21 cellular contexts compared by ENCODE assay signal in genomic region chr20:57123139-57123903, GRCh38.
"Had no signal": no experiment of that assay in that cellular context is flagged by ENCODE, and none has a peak within 500 bp of the region (broad histone marks: within the 10 kb centered on the region; RNA-seq: fewer than 3 reads in every experiment).

No MANE protein-coding gene starts in this region.

- H3K4me3 Mint-ChIP-seq: activated CD4-positive, alpha-beta memory T cell treated with anti-CD3 and anti-CD28 coated beads, Interleukin-2, amount 10 ng/mL, durations not matched to agents 7 days and 5 days; activated CD4-positive, alpha-beta T cell treated with anti-CD3 and anti-CD28 coated beads, Interleukin-2, amount 10 ng/mL, durations not matched to agents 7 days and 5 days; activated naive CD8-positive, alpha-beta T cell treated with anti-CD3 and anti-CD28 coated beads, Interleukin-2, amount 10 ng/mL, durations not matched to agents 7 days and 5 days had no signal

- H3K36me3 Mint-ChIP-seq: activated naive CD8-positive, alpha-beta T cell treated with anti-CD3 and anti-CD28 coated beads, Interleukin-2, amount 10 ng/mL, durations not matched to agents 7 days and 5 days had no signal

- H3K9me3 Mint-ChIP-seq: activated CD4-positive, alpha-beta memory T cell treated with anti-CD3 and anti-CD28 coated beads, Interleukin-2, amount 10 ng/mL, durations not matched to agents 7 days and 5 days; activated CD4-positive, alpha-beta T cell treated with anti-CD3 and anti-CD28 coated beads, Interleukin-2, amount 10 ng/mL, durations not matched to agents 7 days and 5 days; activated naive CD8-positive, alpha-beta T cell treated with anti-CD3 and anti-CD28 coated beads, Interleukin-2, amount 10 ng/mL, durations not matched to agents 7 days and 5 days had no signal

- DNase-seq: activated CD4-positive, alpha-beta memory T cell treated with anti-CD3 and anti-CD28 coated beads, Interleukin-2, amount 10 ng/mL, durations not matched to agents 7 days and 5 days; activated CD4-positive, alpha-beta T cell treated with anti-CD3 and anti-CD28 coated beads, Interleukin-2, amount 10 ng/mL, durations not matched to agents 7 days and 5 days; activated CD4-positive, CD25-positive, alpha-beta regulatory T cell; activated naive CD4-positive, alpha-beta T cell treated with anti-CD3 and anti-CD28 coated beads, Interleukin-2, amount 50 U/mL, for 16 hours; activated naive CD8-positive, alpha-beta T cell treated with anti-CD3 and anti-CD28 coated beads, Interleukin-2, amount 10 ng/mL, durations not matched to agents 7 days and 5 days; activated T-cell treated with anti-CD3 and anti-CD28 coated beads for 4 hours; adrenal gland; anterior cingulate cortex; cerebellar nuclear complex; MM.1S; NCI-H1105; NCI-H1436; NCI-H1694 treated with DMSO at 0.1 percent for 48 hours; NCI-H2029 treated with DMSO at 0.1 percent for 48 hours; NCI-H345; NCI-H510A; NCI-H526 treated with DMSO at 0.1 percent for 48 hours; Peyer's patch; Right ventricle myocardium superior; SK-N-SH; T-helper 1 cell had no signal
